ENCODE assay signal across 1 cellular context in genomic region chr15:68537506-68537905, GRCh38.
TF ChIP-seq lines count a peak whose summit lies in the region.

No MANE protein-coding gene starts in this region.

TF ChIP-seq in GM23338, 12 proteins besides CTCF, POLR2A, EP300 and RAD21 (continued from another document):
- TF ChIP-seq ZNF462 (CRISPR knock-in tag; IDR thresholded peaks at IDR 0.05), result no peak
